22 cellular contexts compared by ENCODE assay signal in the genomic region with DNA sequence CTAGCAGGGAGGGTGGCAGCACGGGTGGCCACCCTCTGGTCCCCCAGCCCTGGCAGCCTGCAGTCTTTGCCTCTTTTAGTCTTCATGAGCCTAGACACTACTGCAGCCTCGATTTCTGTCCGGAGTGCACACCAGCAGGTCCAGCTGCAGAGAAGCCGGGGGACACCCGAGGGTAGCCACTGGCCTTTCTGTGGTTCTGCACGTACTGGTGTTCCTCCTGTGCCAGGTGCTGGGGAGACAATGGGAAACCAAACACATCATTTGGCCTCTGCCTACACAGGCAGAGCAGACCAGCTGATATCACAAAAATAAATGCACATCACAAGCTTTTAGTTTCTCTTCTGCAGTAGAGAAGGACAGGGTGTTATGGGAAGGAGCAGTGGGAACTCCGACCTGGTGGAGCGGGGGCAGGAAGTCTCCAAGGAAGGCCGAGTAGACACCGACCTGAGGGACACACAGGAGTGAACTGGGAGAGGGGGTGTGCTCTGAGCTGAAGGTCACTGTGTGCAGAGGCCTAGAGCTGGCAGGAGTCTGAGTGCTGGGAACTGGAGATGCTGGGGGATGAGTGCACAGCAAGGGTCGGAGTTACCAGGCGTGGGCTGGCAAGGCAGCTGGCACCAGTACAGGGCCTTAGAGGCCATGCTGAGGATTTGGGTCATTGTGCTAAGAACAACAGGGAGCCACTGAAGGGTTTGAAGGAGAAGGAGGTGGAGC. TPM values are rescaled to one million over a fixed set of nuclear protein-coding genes. Genes with fewer than 3 reads are reported as not detected.
DNase-seq lines count a peak whose midpoint lies in the region; TF ChIP-seq lines count a peak whose summit lies in the region.
"Had no signal": no experiment of that assay in that cellular context is flagged by ENCODE, and none has a peak within 500 bp of the region (broad histone marks: within the 10 kb centered on the region; RNA-seq: fewer than 3 reads in every experiment).

No MANE protein-coding gene starts in this region.

- H3K27me3 Mint-ChIP-seq in T-helper 2 cell treated with Interferon-gamma antibody and Interleukin-4, amounts not matched to agents 5 μg/mL and 100 μg/mL, for 36 hours (ENCODE audit: low read depth): no peaks in the 10 kb centered on the region
- H3K27me3 Mint-ChIP-seq: activated naive CD4-positive, alpha-beta T cell treated with anti-CD3 and anti-CD28 coated beads, Interleukin-2, amount 50 U/mL, for 24 hours had no signal

- no peak for DNase-seq in T-helper 2 cell treated with Interferon-gamma antibody and Interleukin-4, amounts not matched to agents 5 μg/mL and 100 μg/mL, for 36 hours (ENCODE audit: low spot score)
- DNase-seq in T-helper 2 cell: no peak
- DNase-seq in adrenal gland: peak in 4 of 7 donors; percentile 29 to 46 (median 40)
- DNase-seq in mesenchymal stem cell: no peak
- DNase-seq in islet precursor cell: no peak
- DNase-seq in effector memory CD4-positive, alpha-beta T cell: no peak
- DNase-seq in central memory CD4-positive, alpha-beta T cell: no peak
- DNase-seq: activated CD4-positive, alpha-beta T cell treated with anti-CD3 and anti-CD28 coated beads, Interleukin-2, amount 50 U/mL, for 48 hours; activated T-cell treated with anti-CD3 and anti-CD28 coated beads, Interleukin-2, amount 50 U/mL, for 1 hour; foreskin fibroblast; mesendoderm; natural killer cell; NCI-H1105 treated with DMSO at 0.1 percent for 48 hours; NCI-H2081 treated with DMSO at 0.1 percent for 48 hours; NCI-H510A; RPMI8226; upper lobe of left lung had no signal

- peak overlapping the region; percentile 4 for H4K91ac ChIP-seq in mesenchymal stem cell (ENCODE audit: low read length)

- no peak overlapping the region for H2BK120ac ChIP-seq in mesenchymal stem cell (ENCODE audit: low read depth, low read length)

- H3K27ac ChIP-seq in adrenal gland: peak overlapping the region in 1 of 5 donors; percentile 29
- H3K27ac ChIP-seq in mesenchymal stem cell (ENCODE audit: low read length, poor library complexity, severe bottlenecking): no peak overlapping the region
- H3K27ac ChIP-seq in temporal lobe (ENCODE audit: low read depth, low read length): peak overlapping the region; percentile 75
- H3K27ac ChIP-seq in effector memory CD4-positive, alpha-beta T cell (ENCODE audit: insufficient read depth, low read length, poor library complexity, severe bottlenecking): no peak overlapping the region
- H3K27ac ChIP-seq: epithelial cell of prostate, upper lobe of left lung had no signal

- H3K4ac ChIP-seq in mesenchymal stem cell (ENCODE audit: low read depth in 1 of 2, low read length in 2 of 2): no peak overlapping the region

- TF ChIP-seq CTCF in adrenal gland (IDR thresholded peaks at IDR 0.05): no peak

- peaks cover 7% of the 10 kb centered on the region for H3K4me1 Mint-ChIP-seq in T-helper 2 cell treated with Interferon-gamma antibody and Interleukin-4, amounts not matched to agents 5 μg/mL and 100 μg/mL, for 36 hours (ENCODE audit: low read depth)
- H3K4me1 Mint-ChIP-seq: activated naive CD4-positive, alpha-beta T cell treated with anti-CD3 and anti-CD28 coated beads, Interleukin-2, amount 50 U/mL, for 24 hours; natural killer cell had no signal

- intact Hi-C loops in adrenal gland (cut with DNase I): no loop called here

- H3K36me3 Mint-ChIP-seq in T-helper 2 cell treated with Interferon-gamma antibody and Interleukin-4, amounts not matched to agents 5 μg/mL and 100 μg/mL, for 36 hours (ENCODE audit: low read depth): peaks cover 4% of the 10 kb centered on the region
- H3K36me3 Mint-ChIP-seq: activated naive CD4-positive, alpha-beta T cell treated with anti-CD3 and anti-CD28 coated beads, Interleukin-2, amount 50 U/mL, for 24 hours; natural killer cell had no signal

- H2AK5ac ChIP-seq in mesenchymal stem cell (ENCODE audit: low read length, severe bottlenecking): no peak overlapping the region

- WGBS in adrenal gland, 4 donors: 57 to 71% (median 67%) methylated on average over 9 to 12 of the region's 12 CpGs
- WGBS in mesenchymal stem cell: 90% methylated on average over 12 of the region's 12 CpGs

- no peak overlapping the region for H2BK5ac ChIP-seq in mesenchymal stem cell (ENCODE audit: low read depth, low read length, poor library complexity, severe bottlenecking)

- no peak overlapping the region for H3K23ac ChIP-seq in mesenchymal stem cell (ENCODE audit: low read length in 2 of 2)

- H3K9ac ChIP-seq in mesenchymal stem cell (ENCODE audit: low read length): no peak overlapping the region

- H3K27me3 ChIP-seq in adrenal gland (no peaks in the 10 kb centered on the region), mesenchymal stem cell (ENCODE audit: control insufficient read depth in 1 of 2, insufficient read depth in 1 of 2, low read length in 2 of 2) (no peaks in the 10 kb centered on the region)
- H3K27me3 ChIP-seq in effector memory CD4-positive, alpha-beta T cell (replicated peaks; ENCODE audit: control insufficient read depth, insufficient read depth, low read length, poor library complexity, severe bottlenecking): no peaks in the 10 kb centered on the region
- H3K27me3 ChIP-seq: upper lobe of left lung had no signal

- peaks cover 9% of the 10 kb centered on the region for H3K79me1 ChIP-seq in mesenchymal stem cell (replicated peaks; ENCODE audit: low read length, poor library complexity, severe bottlenecking)

- H3K9me3 Mint-ChIP-seq in T-helper 2 cell treated with Interferon-gamma antibody and Interleukin-4, amounts not matched to agents 5 μg/mL and 100 μg/mL, for 36 hours: no peaks in the 10 kb centered on the region
- H3K9me3 Mint-ChIP-seq: activated naive CD4-positive, alpha-beta T cell treated with anti-CD3 and anti-CD28 coated beads, Interleukin-2, amount 50 U/mL, for 24 hours; natural killer cell had no signal

- H4K8ac ChIP-seq in mesenchymal stem cell (ENCODE audit: low read length): peak overlapping the region; percentile 38

- H3K36me3 ChIP-seq in adrenal gland (replicated peaks in 1 of 2) (no peaks in the 10 kb centered on the region), mesenchymal stem cell (ENCODE audit: control insufficient read depth in 1 of 2, insufficient read depth in 2 of 2, low read depth in 1 of 2, low read length in 2 of 2) (peaks cover 34 to 63% of the 10 kb centered on the region in 2 experiments)
- H3K36me3 ChIP-seq in effector memory CD4-positive, alpha-beta T cell (ENCODE audit: control insufficient read depth, insufficient read depth, low read length): no peaks in the 10 kb centered on the region
- H3K36me3 ChIP-seq: prostate gland had no signal

- no peak for TF ChIP-seq POLR2A in adrenal gland (IDR thresholded peaks at IDR 0.05)

- H3K4me1 ChIP-seq in adrenal gland (replicated peaks in 1 of 2): peaks cover 5 to 6% of the 10 kb centered on the region in 2 donors
- no peaks in the 10 kb centered on the region for H3K4me1 ChIP-seq in mesenchymal stem cell (ENCODE audit: control insufficient read depth, insufficient read depth, low read depth, low read length)
- no peaks in the 10 kb centered on the region for H3K4me1 ChIP-seq in effector memory CD4-positive, alpha-beta T cell (ENCODE audit: control insufficient read depth, insufficient read depth, low read length, poor library complexity, severe bottlenecking)
- H3K4me1 ChIP-seq: HAP-1, upper lobe of left lung had no signal

- H3K4me3 ChIP-seq in adrenal gland (no peak overlapping the region), mesenchymal stem cell (ENCODE audit: insufficient read depth in 1 of 2, low read depth in 1 of 2, low read length in 2 of 2) (no peak overlapping the region)
- no peak overlapping the region for H3K4me3 ChIP-seq in effector memory CD4-positive, alpha-beta T cell (ENCODE audit: insufficient read depth, low read depth, low read length, poor library complexity, severe bottlenecking)
- H3K4me3 ChIP-seq: HAP-1, prostate gland, upper lobe of left lung had no signal

- no peak overlapping the region for H3K4me3 Mint-ChIP-seq in T-helper 2 cell treated with Interferon-gamma antibody and Interleukin-4, amounts not matched to agents 5 μg/mL and 100 μg/mL, for 36 hours
- H3K4me3 Mint-ChIP-seq: activated naive CD4-positive, alpha-beta T cell treated with anti-CD3 and anti-CD28 coated beads, Interleukin-2, amount 50 U/mL, for 24 hours; natural killer cell had no signal

- H2AFZ ChIP-seq in mesenchymal stem cell (ENCODE audit: low read depth, low read length): no peak overlapping the region

- no peak overlapping the region for H3K18ac ChIP-seq in mesenchymal stem cell (ENCODE audit: low read depth in 1 of 2, low read length in 2 of 2)

- H3K4me2 ChIP-seq in mesenchymal stem cell (ENCODE audit: low read length, poor library complexity, severe bottlenecking): no peak overlapping the region

- no peak overlapping the region for H2BK15ac ChIP-seq in mesenchymal stem cell (ENCODE audit: low read depth, poor library complexity, severe bottlenecking)

- H2BK12ac ChIP-seq in mesenchymal stem cell (ENCODE audit: low read length in 2 of 2): no peak overlapping the region

- peak overlapping the region; percentile 15 for H3K27ac Mint-ChIP-seq in T-helper 2 cell treated with Interferon-gamma antibody and Interleukin-4, amounts not matched to agents 5 μg/mL and 100 μg/mL, for 36 hours
- H3K27ac Mint-ChIP-seq: activated naive CD4-positive, alpha-beta T cell treated with anti-CD3 and anti-CD28 coated beads, Interleukin-2, amount 50 U/mL, for 24 hours; natural killer cell had no signal

- no peaks in the 10 kb centered on the region for H3K9me3 ChIP-seq in adrenal gland (replicated peaks in 1 of 3)
- H3K9me3 ChIP-seq in mesenchymal stem cell (ENCODE audit: control insufficient read depth, low read length): no peaks in the 10 kb centered on the region
- no peaks in the 10 kb centered on the region for H3K9me3 ChIP-seq in effector memory CD4-positive, alpha-beta T cell (ENCODE audit: control insufficient read depth, low read length)
- H3K9me3 ChIP-seq: HAP-1, prostate gland, upper lobe of left lung had no signal

- H3K14ac ChIP-seq in mesenchymal stem cell (ENCODE audit: low read length in 2 of 2): no peak overlapping the region

RNA-seq across cellular contexts. Expression of gene GPT2, which starts 23.1 kb away (rescaled TPM):
- total RNA-seq in adrenal gland (10 to 100 TPM; 15.1 to 70.8 (median 25.5) TPM), temporal lobe (16.5 TPM)
- polyA plus RNA-seq in adrenal gland: 10 to 100 TPM; 10.9 to 15.9 (median 14.9) TPM
- polyA plus RNA-seq in mesenchymal stem cell (2013, experiment 1 of 2): 6.0 TPM
- 6.8 TPM for polyA plus RNA-seq in mesenchymal stem cell (2013, experiment 2 of 2)

Comparison
In these comparisons a context has a peak if more than half of its experiments do, and no peak if none do; other contexts are left out.
1. DNase-seq: peak in adrenal gland (4 of 7); none in T-helper 2 cell treated with Interferon-gamma antibody and Interleukin-4, amounts not matched to agents 5 μg/mL and 100 μg/mL, for 36 hours (single experiment), T-helper 2 cell (0 of 5), mesenchymal stem cell (single experiment), islet precursor cell (single experiment), effector memory CD4-positive, alpha-beta T cell (0 of 3) and central memory CD4-positive, alpha-beta T cell (single experiment).